In genomic region chr3:27244374-27244773, GRCh38 we compare ENCODE assay signal across 15 cellular contexts.
"Had no signal": no experiment of that assay in that cellular context is flagged by ENCODE, and none has a peak within 500 bp of the region (broad histone marks: within the 10 kb centered on the region; RNA-seq: fewer than 3 reads in every experiment).

No MANE protein-coding gene starts in this region.

- H3K36me3 ChIP-seq: left lung, neural progenitor cell, ovary, upper lobe of left lung had no signal

- H3K4me1 ChIP-seq: left lung, neural progenitor cell, upper lobe of left lung had no signal

- DNase-seq: activated CD4-positive, alpha-beta T cell treated with anti-CD3 and anti-CD28 coated beads, Interleukin-2, amount 50 U/mL, for 4 hours; activated CD4-positive, CD25-positive, alpha-beta regulatory T cell treated with anti-CD3 and anti-CD28 coated beads, Interleukin-2, amount 50 U/mL, for 72 hours; activated naive CD4-positive, alpha-beta T cell treated with anti-CD3 and anti-CD28 coated beads, Interleukin-2, amount 10 ng/mL, durations not matched to agents 7 days and 5 days; activated T-cell treated with anti-CD3 and anti-CD28 coated beads for 4 hours; erythroblast; kidney; left lung; mammary epithelial cell; naive B cell; ovary; upper lobe of left lung had no signal

- H3K79me2 ChIP-seq: hepatocyte had no signal

- H3K27me3 Mint-ChIP-seq: activated naive CD4-positive, alpha-beta T cell treated with anti-CD3 and anti-CD28 coated beads, Interleukin-2, amount 10 ng/mL, durations not matched to agents 7 days and 5 days; naive B cell had no signal

- H3K36me3 Mint-ChIP-seq: activated naive CD4-positive, alpha-beta T cell treated with anti-CD3 and anti-CD28 coated beads, Interleukin-2, amount 10 ng/mL, durations not matched to agents 7 days and 5 days; neural progenitor cell had no signal

- H3K9me3 ChIP-seq: ovary, upper lobe of left lung had no signal

- H2AFZ ChIP-seq: hepatocyte, neural progenitor cell had no signal

- H3K27ac ChIP-seq: hepatocyte, left lung, neural progenitor cell, ovary, upper lobe of left lung had no signal

- H3K27me3 ChIP-seq: hepatocyte, left lung, neural progenitor cell, ovary, upper lobe of left lung had no signal

- H3K4me3 Mint-ChIP-seq: activated naive CD4-positive, alpha-beta T cell treated with anti-CD3 and anti-CD28 coated beads, Interleukin-2, amount 10 ng/mL, durations not matched to agents 7 days and 5 days; naive B cell; neural progenitor cell; stimulated activated naive CD8-positive, alpha-beta T cell treated with anti-CD3 and anti-CD28 coated beads, Interleukin-15, Interleukin-2, amounts not matched to agents 100 ng/mL and 50 ng/mL, for 24 hours had no signal

- H3K4me3 ChIP-seq: hepatocyte, left lung, neural progenitor cell, ovary, upper lobe of left lung had no signal

- ATAC-seq: left lung, sciatic nerve had no signal

- H3K9ac ChIP-seq: neural progenitor cell had no signal

- H3K27ac Mint-ChIP-seq: activated naive CD4-positive, alpha-beta T cell treated with anti-CD3 and anti-CD28 coated beads, Interleukin-2, amount 10 ng/mL, durations not matched to agents 7 days and 5 days; neural progenitor cell; stimulated activated naive CD8-positive, alpha-beta T cell treated with anti-CD3 and anti-CD28 coated beads, Interleukin-15, Interleukin-2, amounts not matched to agents 100 ng/mL and 50 ng/mL, for 24 hours had no signal

- H3K4me1 Mint-ChIP-seq: activated naive CD4-positive, alpha-beta T cell treated with anti-CD3 and anti-CD28 coated beads, Interleukin-2, amount 10 ng/mL, durations not matched to agents 7 days and 5 days; naive B cell; neural progenitor cell had no signal

- H3K4me2 ChIP-seq: hepatocyte, neural progenitor cell had no signal
